ENCODE assay signal across 7 cellular contexts in genomic region chr20:13770141-13770540, GRCh38.
"Had no signal": no experiment of that assay in that cellular context is flagged by ENCODE, and none has a peak within 500 bp of the region (broad histone marks: within the 10 kb centered on the region; RNA-seq: fewer than 3 reads in every experiment).

No MANE protein-coding gene starts in this region.

- H3K4me3 ChIP-seq: K562 had no signal

- H3K9ac ChIP-seq: KMS-11 had no signal

- DNase-seq: IMR-90, KBM-7, KG1 had no signal

- ATAC-seq: HepG2, K562 had no signal

- H3K27ac ChIP-seq: HL-60, KMS-11 had no signal

- H3K4me2 ChIP-seq: KMS-11 had no signal
